In genomic region chr10:128189176-128189575, GRCh38 we compare ENCODE assay signal across 15 cellular contexts.
A peak's percentile ranks its signal among the peaks of the same experiment; 100 is the strongest.
DNase-seq lines count a peak whose midpoint lies in the region; ATAC-seq, FAIRE-seq and TF ChIP-seq lines count a peak whose summit lies in the region.
"Had no signal": no experiment of that assay in that cellular context is flagged by ENCODE, and none has a peak within 500 bp of the region (broad histone marks: within the 10 kb centered on the region; RNA-seq: fewer than 3 reads in every experiment).

No MANE protein-coding gene starts in this region.

- intact Hi-C loops in CD8-positive, alpha-beta T cell (cut with DNase I, micrococcal nuclease) = no loop called here
- intact Hi-C loops in tibial artery (cut with DNase I; ENCODE audit: low total_unique reads) = no loop called here

- no peak overlapping the region for H2BK15ac ChIP-seq in H1 (ENCODE audit: low read length)
- H2BK15ac ChIP-seq in neuronal stem cell (ENCODE audit: low read length) = no peak overlapping the region

- POLR2A ChIA-PET in CD8-positive, alpha-beta T cell (lab: Charles Lee) = no interaction called here
- POLR2A ChIA-PET in H1 (lab: Charles Lee; ENCODE audit: partially characterized antibody) = no interaction called here

- H3K9ac ChIP-seq in BLaER1 (peak overlapping the region; percentile 77; the same call in 1 of the 2 replicates), H1 (replicated peaks in 1 of 4; ENCODE audit: extremely low read depth in 1 of 4, low read depth in 3 of 4, low read length in 3 of 4) (no peak overlapping the region), neuronal stem cell (ENCODE audit: low read depth, low read length, poor library complexity) (peak overlapping the region; percentile 34)

- H3K9me3 ChIP-seq in BLaER1 (peaks cover 22% of the 10 kb centered on the region), H1 (ENCODE audit: insufficient read depth in 2 of 2, low read depth in 1 of 2, low read length in 1 of 2) (no peaks in the 10 kb centered on the region), neuronal stem cell (replicated peaks in 1 of 2; ENCODE audit: control insufficient read depth in 2 of 2, insufficient read depth in 1 of 2, low read depth in 1 of 2, low read length in 2 of 2) (no peaks in the 10 kb centered on the region), tibial artery (no peaks in the 10 kb centered on the region)
- no peaks in the 10 kb centered on the region for H3K9me3 ChIP-seq in CD8-positive, alpha-beta T cell (ENCODE audit: low read length)

- CTCF ChIA-PET in CD8-positive, alpha-beta T cell (lab: Charles Lee) = interaction anchor here (1.2 to 3.6 kb wide), 2 partner anchors 11 to 17 kb away, joined by 3 to 23 read pairs; no protein-coding TSS in a partner anchor
- CTCF ChIA-PET in H1 (lab: Charles Lee; ENCODE audit: partially characterized antibody) = interaction anchor here (0.6 to 3.2 kb wide), 2 partner anchors 12 to 684 kb away, joined by 3 to 25 read pairs; no protein-coding TSS in a partner anchor

- H3F3A ChIP-seq in GM23338 (replicated peaks; ENCODE audit: low read depth) = no peaks in the 10 kb centered on the region

- H3K36me3 Mint-ChIP-seq in CD8-positive, alpha-beta T cell = no peaks in the 10 kb centered on the region
- H3K36me3 Mint-ChIP-seq in GM23338 (ENCODE audit: low read depth) = peaks cover 2% of the 10 kb centered on the region; the same call in 1 of the 3 replicates

- no peak for TF ChIP-seq POLR2A in H1 (IDR thresholded peaks at IDR 0.05; ENCODE audit: control extremely low read depth in 1 of 2, low read depth in 2 of 2, low read length in 2 of 2)

- no peak overlapping the region for H3K56ac ChIP-seq in H1 (replicated peaks; ENCODE audit: insufficient read length, low read depth, low read length)

- H2BK5ac ChIP-seq in H1 (ENCODE audit: low read depth, low read length) (no peak overlapping the region), neuronal stem cell (ENCODE audit: low read length) (no peak overlapping the region)

- no peak overlapping the region for H3K4me3 Mint-ChIP-seq in CD8-positive, alpha-beta T cell
- no peak overlapping the region for H3K4me3 Mint-ChIP-seq in GM23338
- H3K4me3 Mint-ChIP-seq: B cell had no signal

- H4K5ac ChIP-seq in H1 (ENCODE audit: insufficient read length, low read depth, low read length) = no peak overlapping the region

- no peak for TF ChIP-seq CTCF in CD8-positive, alpha-beta T cell (IDR thresholded peaks at IDR 0.05)
- TF ChIP-seq CTCF in H1 (IDR thresholded peaks at IDR 0.05; ENCODE audit: control extremely low read depth in 1 of 3, insufficient read depth in 1 of 3, low read depth in 1 of 3, low read length in 3 of 3) (no peak), GM23338 (conservative IDR thresholded peaks at IDR 0.05; ENCODE audit: low read depth in 2 of 2) (no peak), tibial artery (IDR thresholded peaks at IDR 0.05) (no peak)

- H2BK120ac ChIP-seq in H1 (replicated peaks; ENCODE audit: low read depth, low read length) (no peak overlapping the region), neuronal stem cell (ENCODE audit: low read depth, low read length) (no peak overlapping the region)

- H3K79me2 ChIP-seq in H1 (ENCODE audit: control insufficient read depth in 1 of 2, insufficient read depth in 2 of 2, low read length in 2 of 2) (no peaks in the 10 kb centered on the region), GM23338 (replicated peaks; ENCODE audit: insufficient read depth) (no peaks in the 10 kb centered on the region)

- 98% methylated on average over 4 of the region's 4 CpGs; no CpG with 5 or more reads in 1 of the 2 experiments for WGBS in H1 (ENCODE audit: extremely low coverage in 1 of 2, insufficient coverage in 1 of 2, insufficient read length in 1 of 2, insufficient replicate concordance in 2 of 2, low coverage in 1 of 2, low lambda C conversion rate in 2 of 2, missing lambda C conversion rate in 1 of 2), 2 experiments
- WGBS in neuronal stem cell (ENCODE audit: extremely low coverage in 2 of 2, insufficient read length in 2 of 2, insufficient replicate concordance in 1 of 2), 2 donors = no CpG with 5 or more reads among the region's 4 CpGs

- H3K27me3 Mint-ChIP-seq in CD8-positive, alpha-beta T cell (ENCODE audit: low read depth) = no peaks in the 10 kb centered on the region
- peaks cover 14% of the 10 kb centered on the region for H3K27me3 Mint-ChIP-seq in GM23338 (ENCODE audit: insufficient read depth, low read depth, poor library complexity)
- H3K27me3 Mint-ChIP-seq: CD4-positive, alpha-beta T cell had no signal

- no peak for ATAC-seq in CD8-positive, alpha-beta T cell
- no peak for ATAC-seq in GM23338
- ATAC-seq: GM12878 had no signal

- TF ChIP-seq RAD21 in H1 (IDR thresholded peaks at IDR 0.05 in 1 of 2, conservative IDR thresholded peaks at IDR 0.05 in 1 of 2; ENCODE audit: low read depth in 2 of 2, low read length in 2 of 2) = no peak

- H3K27ac ChIP-seq in BLaER1 (peak overlapping the region; percentile 93), H1 (ENCODE audit: low read depth, low read length) (no peak overlapping the region), neuronal stem cell (replicated peaks; ENCODE audit: low read length) (no peak overlapping the region), GM23338 (ENCODE audit: low read depth) (no peak overlapping the region), tibial artery (no peak overlapping the region)
- H3K27ac ChIP-seq in CD8-positive, alpha-beta T cell (ENCODE audit: low read depth, low read length) = no peak overlapping the region
- H3K27ac ChIP-seq: C4-2B, HL-60 had no signal

- H3K18ac ChIP-seq in H1 (ENCODE audit: extremely low read depth, low read length) (no peak overlapping the region), neuronal stem cell (ENCODE audit: low read length) (no peak overlapping the region)

- H3K27ac Mint-ChIP-seq in CD8-positive, alpha-beta T cell = peak overlapping the region; percentile 2
- no peak overlapping the region for H3K27ac Mint-ChIP-seq in GM23338
- H3K27ac Mint-ChIP-seq: B cell; CD4-positive, alpha-beta T cell had no signal

- peak overlapping the region; percentile 81 for H3K4me2 ChIP-seq in BLaER1
- H3K4me2 ChIP-seq in H1 (ENCODE audit: insufficient read depth in 1 of 2, low read depth in 2 of 2, low read length in 2 of 2) = no peak overlapping the region
- H3K4me2 ChIP-seq in neuronal stem cell (ENCODE audit: insufficient read depth, low read length, poor library complexity, severe bottlenecking) = no peak overlapping the region
- no peak overlapping the region for H3K4me2 ChIP-seq in GM23338

- no peak for FAIRE-seq in H1 (lab: Jason Lieb, UNC)
- FAIRE-seq: GM12878, H54 had no signal

- H3K14ac ChIP-seq in H1 (ENCODE audit: insufficient read length) (no peak overlapping the region), neuronal stem cell (ENCODE audit: low read length) (no peak overlapping the region)

- H4K20me1 ChIP-seq in BLaER1 (no peaks in the 10 kb centered on the region), H1 (replicated peaks in 1 of 2; ENCODE audit: control insufficient read depth in 1 of 2, insufficient read depth in 2 of 2, low read length in 2 of 2) (no peaks in the 10 kb centered on the region), GM23338 (replicated peaks; ENCODE audit: insufficient read depth) (no peaks in the 10 kb centered on the region)

- no peaks in the 10 kb centered on the region for H3K27me3 ChIP-seq in BLaER1
- H3K27me3 ChIP-seq in CD8-positive, alpha-beta T cell (ENCODE audit: insufficient read depth, low read length) = no peaks in the 10 kb centered on the region
- no peaks in the 10 kb centered on the region; a peak in 1 of 7 replicates for H3K27me3 ChIP-seq in H1 (replicated peaks in 1 of 4; ENCODE audit: control insufficient read depth in 3 of 4, extremely low read depth in 1 of 4, insufficient read depth in 3 of 4, low read length in 3 of 4)
- H3K27me3 ChIP-seq in neuronal stem cell (ENCODE audit: control insufficient read depth in 3 of 3, insufficient read depth in 3 of 3, low read depth in 1 of 3, low read length in 3 of 3) = peaks cover 0 to 5% (median 0%) of the 10 kb centered on the region in 3 experiments
- no peaks in the 10 kb centered on the region for H3K27me3 ChIP-seq in GM23338 (ENCODE audit: insufficient read depth)
- H3K27me3 ChIP-seq in tibial artery = peaks cover 0 to 5% of the 10 kb centered on the region in 2 donors

- H3K9me3 Mint-ChIP-seq in CD8-positive, alpha-beta T cell = no peaks in the 10 kb centered on the region
- peaks cover 2% of the 10 kb centered on the region; the same call in 1 of the 3 replicates for H3K9me3 Mint-ChIP-seq in GM23338

- H3K23me2 ChIP-seq in H1 (ENCODE audit: low read depth, low read length) = no peaks in the 10 kb centered on the region

- H3K36me3 ChIP-seq in BLaER1 = peaks cover 46% of the 10 kb centered on the region
- H3K36me3 ChIP-seq in CD8-positive, alpha-beta T cell (ENCODE audit: insufficient read depth, low read length) = no peaks in the 10 kb centered on the region
- no peaks in the 10 kb centered on the region for H3K36me3 ChIP-seq in H1 (ENCODE audit: control insufficient read depth in 2 of 4, insufficient read depth in 4 of 4, low read length in 3 of 4)
- H3K36me3 ChIP-seq in neuronal stem cell (replicated peaks in 1 of 2; ENCODE audit: control insufficient read depth in 2 of 2, insufficient read depth in 2 of 2, low read length in 2 of 2) = no peaks in the 10 kb centered on the region
- no peaks in the 10 kb centered on the region for H3K36me3 ChIP-seq in GM23338 (ENCODE audit: insufficient read depth)
- H3K36me3 ChIP-seq in tibial artery = no peaks in the 10 kb centered on the region

- no peak overlapping the region for H2BK20ac ChIP-seq in H1 (ENCODE audit: low read length)

- H4K8ac ChIP-seq in H1 (ENCODE audit: extremely low read depth, insufficient read depth, low read length) = no peak overlapping the region
- H4K8ac ChIP-seq in neuronal stem cell (ENCODE audit: low read depth, low read length) = no peak overlapping the region

- H2AFZ ChIP-seq in H1 (ENCODE audit: low read length) = no peak overlapping the region
- no peak overlapping the region for H2AFZ ChIP-seq in neuronal stem cell (ENCODE audit: low read length)
- H2AFZ ChIP-seq in GM23338 = no peak overlapping the region

- TF ChIP-seq EP300 in H1 (IDR thresholded peaks at IDR 0.05; ENCODE audit: borderline replicate concordance in 1 of 2, low read depth in 2 of 2, low read length in 2 of 2) = no peak

- H3K9me2 ChIP-seq in GM23338 (ENCODE audit: insufficient read depth) = no peaks in the 10 kb centered on the region

- no peak overlapping the region for H2BK12ac ChIP-seq in H1 (ENCODE audit: low read depth, low read length)
- H2BK12ac ChIP-seq in neuronal stem cell (ENCODE audit: low read length) = no peak overlapping the region

- H3K4me1 Mint-ChIP-seq in CD8-positive, alpha-beta T cell (ENCODE audit: low read depth) = peaks cover 20% of the 10 kb centered on the region
- peaks cover 33% of the 10 kb centered on the region for H3K4me1 Mint-ChIP-seq in GM23338
- H3K4me1 Mint-ChIP-seq: B cell had no signal

- H2AK5ac ChIP-seq in H1 (ENCODE audit: low read depth, low read length) (no peak overlapping the region), neuronal stem cell (ENCODE audit: low read depth, low read length) (no peak overlapping the region)

- H3K79me1 ChIP-seq in H1 (ENCODE audit: low read depth, low read length) (no peaks in the 10 kb centered on the region), neuronal stem cell (ENCODE audit: low read depth, low read length) (no peaks in the 10 kb centered on the region)

- no peak overlapping the region for H3K23ac ChIP-seq in H1 (ENCODE audit: insufficient read length)
- H3K23ac ChIP-seq in neuronal stem cell (ENCODE audit: low read depth, low read length, poor library complexity) = no peak overlapping the region

- peaks cover 98% of the 10 kb centered on the region for H3K4me1 ChIP-seq in BLaER1
- H3K4me1 ChIP-seq in CD8-positive, alpha-beta T cell (ENCODE audit: insufficient read depth, low read length) = peaks cover 16% of the 10 kb centered on the region
- H3K4me1 ChIP-seq in H1 (replicated peaks in 1 of 4; ENCODE audit: control insufficient read depth in 3 of 4, insufficient read depth in 4 of 4, low read length in 3 of 4) = peaks cover 0 to 6% (median 3%) of the 10 kb centered on the region in 4 experiments; a peak in 4 of 7 replicates
- peaks cover 0 to 1% of the 10 kb centered on the region in 2 donors for H3K4me1 ChIP-seq in neuronal stem cell (ENCODE audit: control insufficient read depth in 2 of 2, insufficient read depth in 1 of 2, low read depth in 1 of 2, low read length in 2 of 2)
- H3K4me1 ChIP-seq in GM23338 (ENCODE audit: insufficient read depth) = peaks cover 18% of the 10 kb centered on the region
- no peaks in the 10 kb centered on the region for H3K4me1 ChIP-seq in tibial artery

- H3K4me3 ChIP-seq in BLaER1 (no peak overlapping the region), H1 (ENCODE audit: extremely low read depth in 1 of 4, insufficient read depth in 2 of 4, low read depth in 3 of 4, low read length in 4 of 4) (no peak overlapping the region), neuronal stem cell (ENCODE audit: low read length in 2 of 2) (no peak overlapping the region), GM23338 (no peak overlapping the region), tibial artery (no peak overlapping the region)
- no peak overlapping the region for H3K4me3 ChIP-seq in CD8-positive, alpha-beta T cell (ENCODE audit: low read depth, low read length)
- H3K4me3 ChIP-seq: GM12878 had no signal

- H3K4ac ChIP-seq in H1 (replicated peaks; ENCODE audit: insufficient read length, low read depth, low read length) = no peak overlapping the region
- no peak overlapping the region for H3K4ac ChIP-seq in neuronal stem cell (ENCODE audit: low read length)

- DNase-seq in CD8-positive, alpha-beta T cell = no peak
- DNase-seq in H1 (ENCODE audit: low read depth in 1 of 2, low spot score in 2 of 2) = no peak
- DNase-seq in neuronal stem cell (ENCODE audit: low spot score) = no peak
- DNase-seq in GM23338 (ENCODE audit: low spot score) = no peak
- no peak for DNase-seq in tibial artery
- DNase-seq: CD4-positive, alpha-beta T cell; DMS79 treated with DMSO at 0.1 percent for 48 hours; EL; HCEC 1CT had no signal

- H4K91ac ChIP-seq in H1 (replicated peaks; ENCODE audit: insufficient read length, low read length) (peak overlapping the region; percentile 67), neuronal stem cell (ENCODE audit: low read depth, low read length, poor library complexity) (no peak overlapping the region)

Comparison
In these comparisons a context has a peak if more than half of its experiments do, and no peak if none do; other contexts are left out.
1. H3K9ac ChIP-seq: peak in BLaER1 (single experiment) and neuronal stem cell (single experiment); none in H1 (0 of 4).